20 cellular contexts compared by ENCODE assay signal in genomic region chr18:79502785-79503184, GRCh38.
DNase-seq lines count a peak whose midpoint lies in the region; ATAC-seq, FAIRE-seq and TF ChIP-seq lines count a peak whose summit lies in the region.
"Had no signal": no experiment of that assay in that cellular context is flagged by ENCODE, and none has a peak within 500 bp of the region (broad histone marks: within the 10 kb centered on the region; RNA-seq: fewer than 3 reads in every experiment).

No MANE protein-coding gene starts in this region.

- H3K4me2 ChIP-seq in astrocyte (ENCODE audit: low read length), result no peak overlapping the region
- H3K4me2 ChIP-seq in osteoblast (ENCODE audit: insufficient read depth, low read length), result no peak overlapping the region
- H3K4me2 ChIP-seq: KMS-11 had no signal

- peaks cover 5% of the 10 kb centered on the region for H3K9me3 ChIP-seq in CD8-positive, alpha-beta memory T cell (ENCODE audit: low read length)
- peaks cover 13% of the 10 kb centered on the region for H3K9me3 ChIP-seq in astrocyte (ENCODE audit: insufficient read depth, low read depth, low read length)
- peaks cover 8% of the 10 kb centered on the region for H3K9me3 ChIP-seq in osteoblast (ENCODE audit: low read depth, low read length)
- H3K9me3 ChIP-seq in mucosa of descending colon, result peaks cover 13% of the 10 kb centered on the region

- DNase-seq in CD8-positive, alpha-beta memory T cell, result peak in 1 of 5 donors; percentile 8
- DNase-seq in KBM-7 (peak; percentile 52), astrocyte (ENCODE audit: low read depth) (peak; percentile 45), osteoblast (ENCODE audit: insufficient read length, low spot score, missing footprints) (peak; percentile 39), mucosa of descending colon (no peak), AG08396 (ENCODE audit: low spot score) (no peak), NCI-H1694 treated with DMSO at 0.1 percent for 48 hours (lab: John Stamatoyannopoulos, UW) (no peak)
- DNase-seq: activated naive CD4-positive, alpha-beta T cell treated with anti-CD3 and anti-CD28 coated beads for 36 hours; esophagus squamous epithelium; NCI-H1105; NCI-H2171 had no signal

- peaks cover 30% of the 10 kb centered on the region for H3K4me1 ChIP-seq in CD8-positive, alpha-beta memory T cell (ENCODE audit: insufficient read depth, low read length)
- H3K4me1 ChIP-seq in astrocyte (ENCODE audit: insufficient read depth, low read length) (peaks cover 8% of the 10 kb centered on the region), osteoblast (ENCODE audit: insufficient read depth, low read length) (peaks cover 15% of the 10 kb centered on the region), mucosa of descending colon (ENCODE audit: low read depth) (no peaks in the 10 kb centered on the region)

- TF ChIP-seq CTCF in astrocyte (IDR thresholded peaks at IDR 0.05; ENCODE audit: insufficient read depth, low read depth, low read length) (no peak), osteoblast (IDR thresholded peaks at IDR 0.05; ENCODE audit: extremely low read depth, low read depth, low read length) (no peak), mucosa of descending colon (IDR thresholded peaks at IDR 0.05) (no peak)

- H3K9ac ChIP-seq in astrocyte (ENCODE audit: low read length), result no peak overlapping the region
- H3K9ac ChIP-seq: KMS-11 had no signal

- H3K36me3 ChIP-seq in CD8-positive, alpha-beta memory T cell (ENCODE audit: insufficient read depth, low read length), result no peaks in the 10 kb centered on the region
- H3K36me3 ChIP-seq in astrocyte (ENCODE audit: insufficient read depth, low read length) (no peaks in the 10 kb centered on the region), osteoblast (ENCODE audit: insufficient read depth, low read length) (no peaks in the 10 kb centered on the region), mucosa of descending colon (ENCODE audit: low read depth) (no peaks in the 10 kb centered on the region)
- H3K36me3 ChIP-seq: esophagus squamous epithelium, tibial artery had no signal

- peaks cover 0 to 1% of the 10 kb centered on the region in 2 donors for H3K27me3 Mint-ChIP-seq in CD8-positive, alpha-beta memory T cell
- H3K27me3 Mint-ChIP-seq in astrocyte (ENCODE audit: low read depth, unreplicated experiment), result no peaks in the 10 kb centered on the region
- H3K27me3 Mint-ChIP-seq: B cell; naive thymus-derived CD8-positive, alpha-beta T cell had no signal

- no peaks in the 10 kb centered on the region for H4K20me1 ChIP-seq in astrocyte (ENCODE audit: insufficient read depth, low read length)
- H4K20me1 ChIP-seq in osteoblast (ENCODE audit: insufficient read depth, low read length), result no peaks in the 10 kb centered on the region

- peaks cover 4 to 27% (median 18%) of the 10 kb centered on the region in 3 donors for H3K36me3 Mint-ChIP-seq in CD8-positive, alpha-beta memory T cell
- peaks cover 2% of the 10 kb centered on the region for H3K36me3 Mint-ChIP-seq in astrocyte (ENCODE audit: low read depth, unreplicated experiment)

- no peak for ATAC-seq in mucosa of descending colon
- ATAC-seq in HG02870 (IDR thresholded peaks at IDR 0.05; ENCODE audit: unreplicated experiment), result no peak
- ATAC-seq: naive thymus-derived CD8-positive, alpha-beta T cell had no signal

- H3K4me3 Mint-ChIP-seq in CD8-positive, alpha-beta memory T cell, result no peak overlapping the region
- H3K4me3 Mint-ChIP-seq in astrocyte (ENCODE audit: unreplicated experiment), result no peak overlapping the region
- H3K4me3 Mint-ChIP-seq: activated naive CD4-positive, alpha-beta T cell treated with anti-CD3 and anti-CD28 coated beads for 36 hours; B cell; naive thymus-derived CD8-positive, alpha-beta T cell had no signal

- intact Hi-C loops in mucosa of descending colon (cut with DNase I, micrococcal nuclease), result no loop called here

- no peak overlapping the region for H3K4me3 ChIP-seq in CD8-positive, alpha-beta memory T cell (ENCODE audit: low read length)
- H3K4me3 ChIP-seq in astrocyte (ENCODE audit: insufficient read depth, low read depth, low read length), result no peak overlapping the region
- H3K4me3 ChIP-seq in osteoblast (ENCODE audit: insufficient read depth, low read length), result no peak overlapping the region
- H3K4me3 ChIP-seq in mucosa of descending colon, result no peak overlapping the region
- H3K4me3 ChIP-seq: esophagus squamous epithelium, skin epidermis, tibial artery had no signal

- in situ Hi-C loops in KBM-7 (cut with MboI; ENCODE audit: low pct_unique_long_range_greater_than_20kb, low sequenced_read_pairs), result no loop called here

- H2AFZ ChIP-seq in astrocyte (ENCODE audit: low read depth, low read length), result no peak overlapping the region
- H2AFZ ChIP-seq in osteoblast (ENCODE audit: low read length), result no peak overlapping the region

- H3K27ac ChIP-seq in CD8-positive, alpha-beta memory T cell (ENCODE audit: low read depth, low read length), result no peak overlapping the region
- H3K27ac ChIP-seq in astrocyte (ENCODE audit: low read depth, low read length), result no peak overlapping the region
- no peak overlapping the region for H3K27ac ChIP-seq in osteoblast (ENCODE audit: low read depth, low read length)
- H3K27ac ChIP-seq: esophagus squamous epithelium, HL-60, KMS-11, skin epidermis, tibial artery, VCaP had no signal

- H3K27me3 ChIP-seq in CD8-positive, alpha-beta memory T cell (ENCODE audit: insufficient read depth, low read length, poor library complexity, severe bottlenecking), result no peaks in the 10 kb centered on the region
- peaks cover 4% of the 10 kb centered on the region for H3K27me3 ChIP-seq in astrocyte (ENCODE audit: insufficient read depth, low read length)
- H3K27me3 ChIP-seq in osteoblast (ENCODE audit: insufficient read depth, low read length), result no peaks in the 10 kb centered on the region
- H3K27me3 ChIP-seq: tibial artery had no signal

- POLR2A ChIA-PET in CD8-positive, alpha-beta memory T cell (lab: Charles Lee), result no interaction called here

- H3K4me1 Mint-ChIP-seq in CD8-positive, alpha-beta memory T cell, result peaks cover 32 to 52% (median 35%) of the 10 kb centered on the region in 3 donors
- H3K4me1 Mint-ChIP-seq in astrocyte (ENCODE audit: low read depth, unreplicated experiment), result peaks cover 18% of the 10 kb centered on the region

- H3K27ac Mint-ChIP-seq in CD8-positive, alpha-beta memory T cell, result peak overlapping the region in 5 of 8 donors; percentile 1 to 92 (median 37)
- no peak overlapping the region for H3K27ac Mint-ChIP-seq in astrocyte (ENCODE audit: unreplicated experiment)
- H3K27ac Mint-ChIP-seq: activated naive CD4-positive, alpha-beta T cell treated with anti-CD3 and anti-CD28 coated beads for 36 hours; B cell had no signal

- CTCF ChIA-PET in CD8-positive, alpha-beta memory T cell (lab: Charles Lee), result no interaction called here

- peaks cover 10 to 29% (median 23%) of the 10 kb centered on the region in 5 donors for H3K9me3 Mint-ChIP-seq in CD8-positive, alpha-beta memory T cell
- peaks cover 23% of the 10 kb centered on the region for H3K9me3 Mint-ChIP-seq in astrocyte (ENCODE audit: unreplicated experiment)

- FAIRE-seq in astrocyte (lab: Jason Lieb, UNC), result no peak
- FAIRE-seq: H54 had no signal

- no peaks in the 10 kb centered on the region for H3K79me2 ChIP-seq in astrocyte (ENCODE audit: insufficient read depth, low read length)
- no peaks in the 10 kb centered on the region for H3K79me2 ChIP-seq in osteoblast (ENCODE audit: insufficient read depth, low read length)

Comparison
In these comparisons a context has a peak if more than half of its experiments do, and no peak if none do; other contexts are left out.
1. DNase-seq: peak in KBM-7 (single experiment), astrocyte (single experiment) and osteoblast (single experiment); none in mucosa of descending colon (0 of 3), AG08396 (single experiment) and NCI-H1694 treated with DMSO at 0.1 percent for 48 hours (single experiment).